8 cellular contexts compared by ENCODE assay signal in genomic region chr18:23283933-23284430, GRCh38.
A peak's percentile ranks its signal among the peaks of the same experiment; 100 is the strongest.
DNase-seq lines count a peak whose midpoint lies in the region; ATAC-seq and TF ChIP-seq lines count a peak whose summit lies in the region.

No MANE protein-coding gene starts in this region.

- H3K4me3 Mint-ChIP-seq in osteocyte (ENCODE audit: unreplicated experiment) (no peak overlapping the region), progenitor cell of endocrine pancreas (ENCODE audit: low read depth) (no peak overlapping the region)

- H3K36me3 Mint-ChIP-seq in osteocyte (ENCODE audit: unreplicated experiment), result no peaks in the 10 kb centered on the region
- no peaks in the 10 kb centered on the region for H3K36me3 Mint-ChIP-seq in progenitor cell of endocrine pancreas (ENCODE audit: insufficient read depth)

- in situ Hi-C loops in ACHN (cut with HindIII; ENCODE audit: low pct_ligation_motif_present, low pct_unique_long_range_greater_than_20kb, low sequenced_read_pairs), result no loop called here

- H3K4me1 Mint-ChIP-seq in osteocyte (ENCODE audit: unreplicated experiment), result peaks cover 31% of the 10 kb centered on the region
- peaks cover 12% of the 10 kb centered on the region for H3K4me1 Mint-ChIP-seq in progenitor cell of endocrine pancreas (ENCODE audit: low read depth)

- no peak overlapping the region for H3K4me3 ChIP-seq in choroid plexus epithelial cell (ENCODE audit: low read depth, low read length)

- H3K27me3 Mint-ChIP-seq in osteocyte (ENCODE audit: unreplicated experiment) (no peaks in the 10 kb centered on the region), progenitor cell of endocrine pancreas (peaks cover 38% of the 10 kb centered on the region)

- DNase-seq in ACHN (peak; percentile 83), HK-2 (ENCODE audit: unreplicated experiment) (peak; percentile 36), choroid plexus epithelial cell (ENCODE audit: low read depth) (peak; percentile 60), osteocyte (ENCODE audit: extremely low spot score, unreplicated experiment) (no peak), progenitor cell of endocrine pancreas (ENCODE audit: low spot score, unreplicated experiment) (no peak), NCI-H2227 treated with DMSO at 0.1 percent for 48 hours (lab: John Stamatoyannopoulos, UW) (no peak), ecto neural progenitor cell (ENCODE audit: low spot score) (no peak)

- peak; percentile 91 for ATAC-seq in GM21423 (IDR thresholded peaks at IDR 0.05; ENCODE audit: unreplicated experiment)

- no peaks in the 10 kb centered on the region for H3K9me3 Mint-ChIP-seq in osteocyte (ENCODE audit: unreplicated experiment)
- H3K9me3 Mint-ChIP-seq in progenitor cell of endocrine pancreas (ENCODE audit: low read depth), result peaks cover 3% of the 10 kb centered on the region

- H3K27ac Mint-ChIP-seq in osteocyte (ENCODE audit: unreplicated experiment) (no peak overlapping the region), progenitor cell of endocrine pancreas (no peak overlapping the region)

- no peak for TF ChIP-seq CTCF in choroid plexus epithelial cell (conservative IDR thresholded peaks at IDR 0.05; ENCODE audit: low read depth, low read length)
- no peak for TF ChIP-seq CTCF in osteocyte (IDR thresholded peaks at IDR 0.05)
- TF ChIP-seq CTCF in progenitor cell of endocrine pancreas (IDR thresholded peaks at IDR 0.05; ENCODE audit: unreplicated experiment), result no peak

Comparison
In these comparisons a context has a peak if more than half of its experiments do, and no peak if none do; other contexts are left out.
1. DNase-seq: peak in ACHN (single experiment), HK-2 (single experiment) and choroid plexus epithelial cell (single experiment); none in osteocyte (single experiment), progenitor cell of endocrine pancreas (single experiment), NCI-H2227 treated with DMSO at 0.1 percent for 48 hours (single experiment) and ecto neural progenitor cell (single experiment).